12 cellular contexts compared by ENCODE assay signal in genomic region chr14:64235652-64236640, GRCh38. TPM values are rescaled to one million over a fixed set of nuclear protein-coding genes. Genes with fewer than 3 reads are reported as not detected.
A peak's percentile ranks its signal among the peaks of the same experiment; 100 is the strongest.
DNase-seq lines count a peak whose midpoint lies in the region; ATAC-seq, FAIRE-seq and TF ChIP-seq lines count a peak whose summit lies in the region.
"Had no signal": no experiment of that assay in that cellular context is flagged by ENCODE, and none has a peak within 500 bp of the region (broad histone marks: within the 10 kb centered on the region; RNA-seq: fewer than 3 reads in every experiment).

No MANE protein-coding gene starts in this region.

- H3K27me3 ChIP-seq in PC-3 (ENCODE audit: low read length) = no peaks in the 10 kb centered on the region

- no peaks in the 10 kb centered on the region for H3K9me3 Mint-ChIP-seq in effector memory CD8-positive, alpha-beta T cell
- H3K9me3 Mint-ChIP-seq in endothelial cell (ENCODE audit: unreplicated experiment) = no peaks in the 10 kb centered on the region

- H3K9me3 ChIP-seq in PC-3 (ENCODE audit: low read length) (no peaks in the 10 kb centered on the region), kidney (ENCODE audit: control insufficient read depth in 1 of 2, low read length in 2 of 2) (no peaks in the 10 kb centered on the region)
- H3K9me3 ChIP-seq: esophagus muscularis mucosa, thoracic aorta had no signal

- H3K4me2 ChIP-seq in PC-3 (ENCODE audit: low read length) = no peak overlapping the region; the same call in 1 of the 2 replicates

- no peaks in the 10 kb centered on the region for H3K79me2 ChIP-seq in PC-3 (ENCODE audit: low read length)
- H3K79me2 ChIP-seq: parathyroid adenoma had no signal

- H3K36me3 ChIP-seq in PC-3 (ENCODE audit: low read depth, low read length) (no peaks in the 10 kb centered on the region), kidney (ENCODE audit: control insufficient read depth in 1 of 2, insufficient read depth in 2 of 2, low read length in 2 of 2) (peaks cover 0 to 3% of the 10 kb centered on the region in 2 donors)
- H3K36me3 ChIP-seq: thoracic aorta had no signal

- TF ChIP-seq CTCF in PC-3 (conservative IDR thresholded peaks at IDR 0.05; ENCODE audit: low read depth, low read length) (no peak), kidney (IDR thresholded peaks at IDR 0.05; ENCODE audit: borderline replicate concordance, extremely low read depth, insufficient read depth) (no peak), endothelial cell (IDR thresholded peaks at IDR 0.05; ENCODE audit: unreplicated experiment) (no peak)

- no peak overlapping the region for H3K9ac ChIP-seq in PC-3 (ENCODE audit: low read length)
- no peak overlapping the region for H3K9ac ChIP-seq in kidney (ENCODE audit: low read length in 2 of 2)
- H3K9ac ChIP-seq: parathyroid adenoma had no signal

- no peak overlapping the region for H2AFZ ChIP-seq in PC-3 (ENCODE audit: low read length)
- H2AFZ ChIP-seq: parathyroid adenoma had no signal

- no peaks in the 10 kb centered on the region; the same call in 1 of the 2 replicates for H3K9me2 ChIP-seq in PC-3 (replicated peaks; ENCODE audit: low read length)

- intact Hi-C loops in PC-3 (cut with micrococcal nuclease) (no loop called here), kidney (cut with DNase I) (no loop called here)

- no peak overlapping the region for H3K4me3 Mint-ChIP-seq in effector memory CD8-positive, alpha-beta T cell
- H3K4me3 Mint-ChIP-seq in endothelial cell (ENCODE audit: unreplicated experiment) = no peak overlapping the region

- H3K27ac ChIP-seq in PC-3 (ENCODE audit: low read length) (no peak overlapping the region), kidney (ENCODE audit: low read depth in 2 of 2, low read length in 2 of 2) (no peak overlapping the region)
- H3K27ac ChIP-seq: esophagus muscularis mucosa, parathyroid adenoma, thoracic aorta had no signal

- CTCF ChIA-PET in PC-3 (lab: Charles Lee) = no interaction called here

- DNase-seq in GM12891 (ENCODE audit: insufficient read length, low spot score) = peak; percentile 46
- no peak for DNase-seq in effector memory CD8-positive, alpha-beta T cell
- no peak for DNase-seq in PC-3
- no peak for DNase-seq in kidney
- DNase-seq in endothelial cell (ENCODE audit: low spot score) = no peak
- DNase-seq: NCI-H2029 treated with DMSO at 0.1 percent for 48 hours had no signal

- no peaks in the 10 kb centered on the region for H3K27me3 Mint-ChIP-seq in effector memory CD8-positive, alpha-beta T cell
- H3K27me3 Mint-ChIP-seq in endothelial cell (ENCODE audit: unreplicated experiment) = peaks cover 3% of the 10 kb centered on the region

- no peaks in the 10 kb centered on the region for H3F3A ChIP-seq in PC-3 (ENCODE audit: low read length, unreplicated experiment)

- POLR2A ChIA-PET in PC-3 (lab: Charles Lee; ENCODE audit: unreplicated experiment) = no interaction called here

- FAIRE-seq in GM12891 (lab: Jason Lieb, UNC) (peak; percentile 93), kidney (lab: Jason Lieb, UNC) (no peak)

- no peak; the same call in 1 of the 2 replicates for TF ChIP-seq POLR2A in GM12891 (IDR thresholded peaks at IDR 0.05; ENCODE audit: low read depth, low read length)

- H3K4me1 Mint-ChIP-seq in effector memory CD8-positive, alpha-beta T cell (ENCODE audit: low read depth in 2 of 2) = peaks cover 10 to 21% of the 10 kb centered on the region in 2 donors
- peaks cover 9% of the 10 kb centered on the region for H3K4me1 Mint-ChIP-seq in endothelial cell (ENCODE audit: unreplicated experiment)

- H3K4me3 ChIP-seq in PC-3 (ENCODE audit: low read length) (no peak overlapping the region), kidney (ENCODE audit: low read length in 2 of 2) (no peak overlapping the region)
- H3K4me3 ChIP-seq: esophagus muscularis mucosa, thoracic aorta had no signal

- BruUV-seq in PC-3 (replicated peaks; lab: Mats Ljungman, UMichigan) = no TSS peak

- H4K20me1 ChIP-seq in PC-3 (ENCODE audit: low read length) = no peaks in the 10 kb centered on the region

- H3K4me1 ChIP-seq in PC-3 (ENCODE audit: insufficient read depth, low read length) (peaks cover 37% of the 10 kb centered on the region), kidney (ENCODE audit: control insufficient read depth in 1 of 2, insufficient read depth in 1 of 2, low read depth in 1 of 2, low read length in 2 of 2) (peaks cover 0 to 7% of the 10 kb centered on the region in 2 donors)
- H3K4me1 ChIP-seq: parathyroid adenoma had no signal

- H3K27ac Mint-ChIP-seq in effector memory CD8-positive, alpha-beta T cell = peak overlapping the region; percentile 44 to 61
- H3K27ac Mint-ChIP-seq in endothelial cell (ENCODE audit: unreplicated experiment) = no peak overlapping the region

- ATAC-seq in GM19467 (IDR thresholded peaks at IDR 0.05; ENCODE audit: unreplicated experiment) (peak; percentile 61), HG03175 (IDR thresholded peaks at IDR 0.05; ENCODE audit: unreplicated experiment) (peak; percentile 77), PC-3 (no peak), SK-N-SH treated with all-trans-retinoic acid at 6 μM for 48 hours (no peak)
- ATAC-seq in effector memory CD8-positive, alpha-beta T cell (replicated peaks) = peak; percentile 51

- peaks cover 27% of the 10 kb centered on the region for H3K36me3 Mint-ChIP-seq in effector memory CD8-positive, alpha-beta T cell (ENCODE audit: insufficient read depth)
- peaks cover 15% of the 10 kb centered on the region for H3K36me3 Mint-ChIP-seq in endothelial cell (ENCODE audit: low read depth, unreplicated experiment)

TF ChIP-seq in GM12891, 5 proteins besides CTCF, POLR2A, EP300 and RAD21:
- TF ChIP-seq SPI1 (IDR thresholded peaks at IDR 0.05; ENCODE audit: low read depth, low read length) = peak; percentile 79
- no peak for TF ChIP-seq PAX5 (IDR thresholded peaks at IDR 0.05; ENCODE audit: insufficient read depth, low read length, severe bottlenecking)
- no peak for TF ChIP-seq TAF1 (IDR thresholded peaks at IDR 0.05; ENCODE audit: low read depth, low read length)
- no peak; the same call in 1 of the 2 replicates for TF ChIP-seq POU2F2 (IDR thresholded peaks at IDR 0.05; ENCODE audit: low read depth, low read length)
- 0 out of 2 replicates have a peak, but pooled peaks have one; percentile 30 for TF ChIP-seq POLR2AphosphoS5 (IDR thresholded peaks at IDR 0.05; ENCODE audit: low read depth, low read length)

TF ChIP-seq in SK-N-SH treated with all-trans-retinoic acid at 6 μM for 48 hours, 23 proteins besides CTCF, POLR2A, EP300 and RAD21:
- TF ChIP-seq GLIS3 (CRISPR knock-in tag; IDR thresholded peaks at IDR 0.05) = no peak
- TF ChIP-seq ZNF70 (CRISPR knock-in tag; IDR thresholded peaks at IDR 0.05) = no peak
- TF ChIP-seq OSR1 (CRISPR knock-in tag; IDR thresholded peaks at IDR 0.05) = no peak
- TF ChIP-seq ZNF8 (CRISPR knock-in tag; IDR thresholded peaks at IDR 0.05) = no peak

RNA-seq across cellular contexts. Expression of gene ESR2, which starts 58.2 kb away (rescaled TPM):
- polyA plus RNA-seq in GM12891 (2012; ENCODE audit: low read depth, missing spikeins) = 0.64 TPM
- 0.18 and 0.35 TPM in 2 replicates for total RNA-seq in PC-3 (2014; rRNA removed)
- 2.5 TPM for total RNA-seq in kidney
- polyA plus RNA-seq in kidney (ENCODE audit: insufficient read depth, low read depth, low replicate concordance) = not detected
- not detected for total RNA-seq in endothelial cell (ENCODE audit: unreplicated experiment)

Comparison
In these comparisons a context has a peak if more than half of its experiments do, and no peak if none do; other contexts are left out.
1. ATAC-seq: peak in GM19467 (single experiment), HG03175 (single experiment) and effector memory CD8-positive, alpha-beta T cell (single experiment); none in PC-3 (single experiment) and SK-N-SH treated with all-trans-retinoic acid at 6 μM for 48 hours (single experiment).